1 cellular context compared by ENCODE assay signal in genomic region chr14:31336646-31337045, GRCh38.
TF ChIP-seq lines count a peak whose summit lies in the region.

No MANE protein-coding gene starts in this region.

TF ChIP-seq in HepG2, 621 proteins besides CTCF, POLR2A, EP300 and RAD21 (continued from another document):
- TF ChIP-seq ARID3A (IDR thresholded peaks at IDR 0.05; ENCODE audit: low read depth, low read length), result peak; percentile 68; the same call in 1 of the 2 replicates
- peak; percentile 72; the same call in 1 of the 2 replicates for TF ChIP-seq ZBTB20 (CRISPR knock-in tag; IDR thresholded peaks at IDR 0.05; ENCODE audit: borderline replicate concordance, low read depth)
- TF ChIP-seq ATF4 (CRISPR knock-in tag; IDR thresholded peaks at IDR 0.05), result no peak
- no peak for TF ChIP-seq IRF1 (CRISPR knock-in tag; IDR thresholded peaks at IDR 0.05; ENCODE audit: low read depth)
- no peak for TF ChIP-seq ZNF703 (CRISPR knock-in tag; IDR thresholded peaks at IDR 0.05; ENCODE audit: borderline replicate concordance)
- no peak for TF ChIP-seq ZFP62 (CRISPR knock-in tag; IDR thresholded peaks at IDR 0.05)
- peak; percentile 50 for TF ChIP-seq CREB1 (IDR thresholded peaks at IDR 0.05)
- no peak for TF ChIP-seq CREB1 (CRISPR knock-in tag; IDR thresholded peaks at IDR 0.05)
- no peak for TF ChIP-seq HNF4G (IDR thresholded peaks at IDR 0.05; ENCODE audit: borderline replicate concordance, low read depth, low read length)
- no peak for TF ChIP-seq HNF4G (CRISPR knock-in tag; IDR thresholded peaks at IDR 0.05; ENCODE audit: borderline replicate concordance, low read depth)
- TF ChIP-seq, protein P1, sequence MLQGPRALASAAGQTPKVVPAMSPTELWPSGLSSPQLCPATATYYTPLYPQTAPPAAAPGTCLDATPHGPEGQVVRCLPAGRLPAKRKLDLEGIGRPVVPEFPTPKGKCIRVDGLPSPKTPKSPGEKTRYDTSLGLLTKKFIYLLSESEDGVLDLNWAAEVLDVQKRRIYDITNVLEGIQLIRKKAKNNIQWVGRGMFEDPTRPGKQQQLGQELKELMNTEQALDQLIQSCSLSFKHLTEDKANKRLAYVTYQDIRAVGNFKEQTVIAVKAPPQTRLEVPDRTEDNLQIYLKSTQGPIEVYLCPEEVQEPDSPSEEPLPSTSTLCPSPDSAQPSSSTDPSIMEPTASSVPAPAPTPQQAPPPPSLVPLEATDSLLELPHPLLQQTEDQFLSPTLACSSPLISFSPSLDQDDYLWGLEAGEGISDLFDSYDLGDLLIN (CRISPR knock-in tag; IDR thresholded peaks at IDR 0.05; ENCODE audit: borderline replicate concordance), result no peak
- TF ChIP-seq HDAC2 (CRISPR knock-in tag; IDR thresholded peaks at IDR 0.05), result 0 out of 2 replicates have a peak, but pooled peaks have one; percentile 13
- TF ChIP-seq SMARCC2 (IDR thresholded peaks at IDR 0.05), result no peak
- TF ChIP-seq POGZ (CRISPR knock-in tag; IDR thresholded peaks at IDR 0.05), result no peak
- TF ChIP-seq, protein P2, sequence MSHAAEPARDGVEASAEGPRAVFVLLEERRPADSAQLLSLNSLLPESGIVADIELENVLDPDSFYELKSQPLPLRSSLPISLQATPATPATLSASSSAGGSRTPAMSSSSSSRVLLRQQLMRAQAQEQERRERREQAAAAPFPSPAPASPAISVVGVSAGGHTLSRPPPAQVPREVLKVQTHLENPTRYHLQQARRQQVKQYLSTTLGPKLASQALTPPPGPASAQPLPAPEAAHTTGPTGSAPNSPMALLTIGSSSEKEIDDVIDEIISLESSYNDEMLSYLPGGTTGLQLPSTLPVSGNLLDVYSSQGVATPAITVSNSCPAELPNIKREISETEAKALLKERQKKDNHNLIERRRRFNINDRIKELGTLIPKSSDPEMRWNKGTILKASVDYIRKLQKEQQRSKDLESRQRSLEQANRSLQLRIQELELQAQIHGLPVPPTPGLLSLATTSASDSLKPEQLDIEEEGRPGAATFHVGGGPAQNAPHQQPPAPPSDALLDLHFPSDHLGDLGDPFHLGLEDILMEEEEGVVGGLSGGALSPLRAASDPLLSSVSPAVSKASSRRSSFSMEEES (CRISPR knock-in tag; IDR thresholded peaks at IDR 0.05), result peak; percentile 73; the same call in 1 of the 2 replicates
- no peak for TF ChIP-seq KLF15 (CRISPR knock-in tag; IDR thresholded peaks at IDR 0.05; ENCODE audit: borderline replicate concordance)
- TF ChIP-seq ZNF546 (CRISPR knock-in tag; conservative IDR thresholded peaks at IDR 0.05), result no peak
- TF ChIP-seq ZNF788 (CRISPR knock-in tag; IDR thresholded peaks at IDR 0.05; ENCODE audit: borderline replicate concordance), result no peak
- no peak for TF ChIP-seq RBM22 (optimal IDR thresholded peaks at IDR 0.05; ENCODE audit: low read length)
- TF ChIP-seq NKX3-1 (CRISPR knock-in tag; IDR thresholded peaks at IDR 0.05), result no peak
- TF ChIP-seq HNF4A (CRISPR knock-in tag; IDR thresholded peaks at IDR 0.05), result peak; percentile 20; the same call in 1 of the 2 replicates
